25 cellular contexts compared by ENCODE assay signal in the genomic region with DNA sequence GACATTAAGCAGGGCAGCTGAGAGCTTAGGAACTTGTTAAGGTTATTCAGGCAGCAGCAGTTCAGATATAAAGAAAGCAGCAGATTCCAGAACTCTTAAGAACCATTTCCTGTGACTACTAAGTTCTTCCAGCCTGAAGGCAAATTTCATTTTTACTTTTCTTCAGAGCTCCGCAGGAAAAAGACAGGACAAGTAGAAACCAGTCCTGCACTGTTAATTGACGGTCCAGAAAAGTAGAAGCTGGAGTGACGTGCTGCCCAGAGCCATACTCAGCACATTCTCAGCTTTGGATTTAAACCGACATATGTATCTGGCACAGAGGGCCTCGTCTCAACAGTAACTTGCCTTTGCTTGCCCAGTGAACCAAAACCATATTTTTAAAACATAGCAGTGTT.
"Had no signal": no experiment of that assay in that cellular context is flagged by ENCODE, and none has a peak within 500 bp of the region (broad histone marks: within the 10 kb centered on the region; RNA-seq: fewer than 3 reads in every experiment).

No MANE protein-coding gene starts in this region.

- H3K4me1 ChIP-seq: gastroesophageal sphincter, right lobe of liver, upper lobe of right lung had no signal

- H3K9me3 ChIP-seq: gastroesophageal sphincter, neutrophil, right lobe of liver, thoracic aorta, upper lobe of right lung had no signal

- H3K4me3 ChIP-seq: coronary artery, dorsolateral prefrontal cortex, gastroesophageal sphincter, right lobe of liver, thoracic aorta, upper lobe of right lung had no signal

- H3K27me3 ChIP-seq: dorsolateral prefrontal cortex, gastroesophageal sphincter, neutrophil, right lobe of liver, upper lobe of right lung had no signal

- H3K27ac ChIP-seq: coronary artery, dorsolateral prefrontal cortex, gastroesophageal sphincter, neutrophil, right lobe of liver, thoracic aorta, upper lobe of right lung had no signal

- ATAC-seq: activated CD4-positive, alpha-beta T cell treated with anti-CD3 and anti-CD28 coated beads for 36 hours; activated T-cell treated with anti-CD3 and anti-CD28 coated beads, Interleukin-2, amount 50 U/mL, for 72 hours; gastroesophageal sphincter; left colon; right lobe of liver; stimulated activated effector memory CD8-positive, alpha-beta T cell treated with anti-CD3 and anti-CD28 coated beads, Interleukin-12 subunit alpha, Interleukin-12 subunit beta, amount 100 ng/mL, for 72 hours; upper lobe of right lung had no signal

- DNase-seq: activated B cell treated with CpG ODN at 0.5 μM for 24 hours; activated CD4-positive, alpha-beta T cell treated with anti-CD3 and anti-CD28 coated beads for 36 hours; activated CD4-positive, alpha-beta T cell treated with anti-CD3 and anti-CD28 coated beads, Interleukin-2, amount 50 U/mL, for 4 hours; activated naive CD4-positive, alpha-beta T cell; activated T-cell treated with anti-CD3 and anti-CD28 coated beads for 4 hours; activated T-cell treated with anti-CD3 and anti-CD28 coated beads, Interleukin-2, amount 50 U/mL, for 72 hours; anterior cingulate cortex; dorsolateral prefrontal cortex; effector memory CD4-positive, alpha-beta T cell; head of caudate nucleus; hippocampal formation; kidney; left colon; naive B cell; nephron progenitor cell; right lobe of liver; stimulated activated CD4-positive, alpha-beta T cell treated with anti-CD3 and anti-CD28 coated beads, Interleukin-4, amount 100 ng/mL, for 24 hours; T-helper 1 cell; upper lobe of right lung had no signal

- FAIRE-seq: endothelial cell of umbilical vein, kidney had no signal

- H3K36me3 ChIP-seq: gastroesophageal sphincter, neutrophil, right lobe of liver, thoracic aorta, upper lobe of right lung had no signal
